10 cellular contexts compared by ENCODE assay signal in the genomic region with DNA sequence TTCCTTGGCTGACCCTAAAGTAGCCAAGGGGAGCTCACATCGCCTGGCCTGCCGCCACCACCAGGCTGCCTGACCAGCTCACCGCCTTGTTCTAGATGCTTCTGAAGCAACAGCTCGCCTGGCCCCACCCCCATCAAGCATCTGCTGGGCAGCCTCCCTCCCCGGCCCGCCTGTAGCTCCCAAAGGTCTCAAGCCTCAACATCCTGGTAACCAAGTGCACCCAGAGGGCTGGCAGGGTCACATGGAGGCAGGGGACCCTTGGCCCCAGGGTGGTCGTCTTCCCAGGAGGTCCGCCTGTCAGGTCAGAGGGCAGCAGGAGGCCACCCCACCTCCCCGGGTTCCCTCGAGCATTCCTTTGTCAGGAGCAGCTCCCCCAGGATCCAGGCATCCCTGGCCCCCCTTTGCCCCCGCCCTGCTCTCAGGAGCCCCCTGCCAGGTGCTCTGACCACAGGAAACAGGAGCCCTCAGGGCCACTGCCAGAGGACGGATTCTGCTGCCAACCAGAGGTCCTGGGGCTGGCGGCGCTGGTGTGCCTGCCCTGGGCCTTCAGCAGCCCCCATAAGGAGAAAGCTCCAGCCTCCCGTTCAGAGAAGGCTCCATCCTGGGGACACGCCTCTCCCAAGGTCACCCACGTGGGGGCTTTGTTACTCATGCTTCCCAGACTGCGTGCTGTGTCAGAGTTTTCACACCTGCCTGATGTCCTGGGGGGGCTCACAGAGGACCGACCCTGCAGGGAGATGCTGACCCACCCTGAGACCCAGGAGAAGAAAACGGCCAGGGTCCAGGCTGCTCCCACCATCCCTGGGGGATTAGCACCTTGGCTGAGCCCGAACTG. TPM values are rescaled to one million over a fixed set of nuclear protein-coding genes. Genes with fewer than 3 reads are reported as not detected.
DNase-seq lines count a peak whose midpoint lies in the region; ATAC-seq and TF ChIP-seq lines count a peak whose summit lies in the region.
"Had no signal": no experiment of that assay in that cellular context is flagged by ENCODE, and none has a peak within 500 bp of the region (broad histone marks: within the 10 kb centered on the region; RNA-seq: fewer than 3 reads in every experiment).

No MANE protein-coding gene starts in this region.

- H3K79me2 ChIP-seq in GM23338 (replicated peaks; ENCODE audit: insufficient read depth) (no peaks in the 10 kb centered on the region), PC-3 (ENCODE audit: low read length) (no peaks in the 10 kb centered on the region)

- TF ChIP-seq CTCF in GM23338 (conservative IDR thresholded peaks at IDR 0.05; ENCODE audit: low read depth in 2 of 2) (no peak), PC-3 (conservative IDR thresholded peaks at IDR 0.05; ENCODE audit: low read depth, low read length) (no peak), heart right ventricle (IDR thresholded peaks at IDR 0.05) (no peak), sigmoid colon (IDR thresholded peaks at IDR 0.05) (no peak)

- H3K27ac Mint-ChIP-seq in GM23338 = no peak overlapping the region
- H3K27ac Mint-ChIP-seq: stimulated activated naive CD8-positive, alpha-beta T cell treated with anti-CD3 and anti-CD28 coated beads, Interleukin-15, Interleukin-2, amounts not matched to agents 100 ng/mL and 50 ng/mL, for 24 hours had no signal

- no peaks in the 10 kb centered on the region for H3K9me3 ChIP-seq in PC-3 (ENCODE audit: low read length)
- H3K9me3 ChIP-seq in heart right ventricle = no peaks in the 10 kb centered on the region
- H3K9me3 ChIP-seq in sigmoid colon = no peaks in the 10 kb centered on the region
- H3K9me3 ChIP-seq: body of pancreas had no signal

- H3K27me3 ChIP-seq in GM23338 (ENCODE audit: insufficient read depth) (no peaks in the 10 kb centered on the region), PC-3 (ENCODE audit: low read length) (no peaks in the 10 kb centered on the region), heart right ventricle (peaks cover 0 to 27% (median 7%) of the 10 kb centered on the region in 7 donors), sigmoid colon (peaks cover 0 to 14% (median 0%) of the 10 kb centered on the region in 3 donors)
- H3K27me3 ChIP-seq: body of pancreas had no signal

- H3K4me1 ChIP-seq in GM23338 (ENCODE audit: insufficient read depth) (no peaks in the 10 kb centered on the region; the same call in 1 of the 2 replicates), PC-3 (ENCODE audit: insufficient read depth, low read length) (peaks cover 11% of the 10 kb centered on the region), heart right ventricle (peaks cover 6 to 45% (median 22%) of the 10 kb centered on the region in 9 donors), sigmoid colon (peaks cover 0 to 49% (median 44%) of the 10 kb centered on the region in 4 donors)

- intact Hi-C loops in PC-3 (cut with micrococcal nuclease) = loop anchor here (1.0 kb wide), 1 partner anchor 110 kb away; no protein-coding TSS in a partner anchor
- intact Hi-C loops in heart right ventricle (cut with DNase I) = loop anchor here in 2 of 10 donors (2.0 to 5.0 kb wide), 2 partner anchors 31 to 244 kb away; a partner anchor contains a TSS
- intact Hi-C loops in sigmoid colon (cut with DNase I) = loop anchor here (1.0 to 5.0 kb wide), 2 partner anchors 30 to 79 kb away; a partner anchor contains a TSS

- TF ChIP-seq EP300 in sigmoid colon (IDR thresholded peaks at IDR 0.05) = no peak

- 0 out of 2 replicates have a peak overlapping the region, but pooled peaks have one; percentile 3 for H3K9ac ChIP-seq in PC-3 (ENCODE audit: low read length)

- H3K9me3 Mint-ChIP-seq in GM23338 = no peaks in the 10 kb centered on the region; the same call in 2 of the 3 replicates
- H3K9me3 Mint-ChIP-seq: stimulated activated naive CD8-positive, alpha-beta T cell treated with anti-CD3 and anti-CD28 coated beads, Interleukin-15, Interleukin-2, amounts not matched to agents 100 ng/mL and 50 ng/mL, for 24 hours had no signal

- TF ChIP-seq POLR2A in sigmoid colon (IDR thresholded peaks at IDR 0.05) = no peak

- CTCF ChIA-PET in PC-3 (lab: Charles Lee) = interaction anchor here (0.6 to 1.2 kb wide), 6 partner anchors 7 to 83 kb away, joined by 3 to 12 read pairs (median 4); a partner anchor contains a TSS

- H3K36me3 ChIP-seq in GM23338 (ENCODE audit: insufficient read depth) = no peaks in the 10 kb centered on the region
- H3K36me3 ChIP-seq in PC-3 (ENCODE audit: low read depth, low read length) = no peaks in the 10 kb centered on the region
- no peaks in the 10 kb centered on the region for H3K36me3 ChIP-seq in heart right ventricle
- H3K36me3 ChIP-seq in sigmoid colon = no peaks in the 10 kb centered on the region

- H2AFZ ChIP-seq in GM23338 = no peak overlapping the region
- peak overlapping the region; percentile 84 for H2AFZ ChIP-seq in PC-3 (ENCODE audit: low read length)

- H4K20me1 ChIP-seq in GM23338 (replicated peaks; ENCODE audit: insufficient read depth) = no peaks in the 10 kb centered on the region; the same call in 1 of the 2 replicates
- H4K20me1 ChIP-seq in PC-3 (ENCODE audit: low read length) = no peaks in the 10 kb centered on the region

- ATAC-seq in GM23338 (peak; percentile 1; the same call in 2 of the 3 replicates), PC-3 (no peak), heart right ventricle (no peak), HG02970 (IDR thresholded peaks at IDR 0.05; ENCODE audit: low FRiP score, unreplicated experiment) (no peak)

- H3K36me3 Mint-ChIP-seq in GM23338 (ENCODE audit: low read depth) = peaks cover 4% of the 10 kb centered on the region; the same call in 2 of the 3 replicates

- H3K9me2 ChIP-seq in GM23338 (ENCODE audit: insufficient read depth) (no peaks in the 10 kb centered on the region), PC-3 (replicated peaks; ENCODE audit: low read length) (no peaks in the 10 kb centered on the region)

- H3K27me3 Mint-ChIP-seq in GM23338 (ENCODE audit: insufficient read depth, low read depth, poor library complexity) = peaks cover 13% of the 10 kb centered on the region

- peak overlapping the region; percentile 16; the same call in 1 of the 3 replicates for H3K4me3 Mint-ChIP-seq in GM23338
- H3K4me3 Mint-ChIP-seq: stimulated activated naive CD8-positive, alpha-beta T cell treated with anti-CD3 and anti-CD28 coated beads, Interleukin-15, Interleukin-2, amounts not matched to agents 100 ng/mL and 50 ng/mL, for 24 hours had no signal

- H3K4me3 ChIP-seq in GM23338 = no peak overlapping the region
- H3K4me3 ChIP-seq in PC-3 (ENCODE audit: low read length) = peak overlapping the region; percentile 51
- H3K4me3 ChIP-seq in heart right ventricle = peak overlapping the region in 7 of 10 donors; percentile 8 to 38 (median 22)
- peak overlapping the region in 3 of 4 donors; percentile 21 to 34 (median 32) for H3K4me3 ChIP-seq in sigmoid colon
- H3K4me3 ChIP-seq: body of pancreas had no signal

- H3K4me1 Mint-ChIP-seq in GM23338 = peaks cover 16% of the 10 kb centered on the region

- POLR2A ChIA-PET in PC-3 (lab: Charles Lee; ENCODE audit: unreplicated experiment) = no interaction called here

- 60 to 63% methylated on average over 21 of the region's 21 CpGs for WGBS in heart right ventricle, 2 donors
- 46 to 64% methylated on average over 21 of the region's 21 CpGs for WGBS in sigmoid colon, 2 donors

- H3K27ac ChIP-seq in GM23338 (ENCODE audit: low read depth) (no peak overlapping the region), PC-3 (ENCODE audit: low read length) (no peak overlapping the region), heart right ventricle (no peak overlapping the region), sigmoid colon (no peak overlapping the region)
- H3K27ac ChIP-seq: body of pancreas had no signal

- no TSS peak for BruUV-seq in PC-3 (replicated peaks; lab: Mats Ljungman, UMichigan)

- no peak overlapping the region for H3K4me2 ChIP-seq in GM23338
- peak overlapping the region; percentile 77 for H3K4me2 ChIP-seq in PC-3 (ENCODE audit: low read length)

- DNase-seq in GM23338 (ENCODE audit: low spot score) = no peak
- DNase-seq in PC-3 = no peak
- DNase-seq in heart right ventricle = no peak
- DNase-seq in sigmoid colon = peak; percentile 59
- no peak for DNase-seq in DMS79 (lab: John Stamatoyannopoulos, UW)
- DNase-seq in NCI-H128 (lab: John Stamatoyannopoulos, UW; ENCODE audit: unreplicated experiment) = no peak

- H3F3A ChIP-seq in GM23338 (replicated peaks; ENCODE audit: low read depth) = 0 out of 2 replicates have a peak, but pooled peaks cover 2% of the 10 kb centered on the region
- no peaks in the 10 kb centered on the region for H3F3A ChIP-seq in PC-3 (ENCODE audit: low read length, unreplicated experiment)

TF ChIP-seq in GM23338, 12 proteins besides CTCF, POLR2A, EP300 and RAD21 (continues in another document):
- TF ChIP-seq CREB1 (CRISPR knock-in tag; IDR thresholded peaks at IDR 0.05; ENCODE audit: low read depth) = no peak
- TF ChIP-seq ZNF331 (CRISPR knock-in tag; IDR thresholded peaks at IDR 0.05; ENCODE audit: low read depth) = no peak

RNA-seq across cellular contexts. Expression of a gene that starts 3.5 kb away (rescaled TPM):
- total RNA-seq in GM23338 (2014; rRNA removed; shearing (Covaris generic)) = not detected in 2 replicates
- polyA plus RNA-seq in GM23338 (2016; fragmentation: Nextera tagmentation; extraction: Ambion mirVana) = not detected in 2 replicates
- not detected in 2 replicates for total RNA-seq in PC-3 (2014; rRNA removed)
- 10 to 100 TPM; 27.4 to 96.6 (median 58.3) TPM for total RNA-seq in heart right ventricle
- polyA plus RNA-seq in heart right ventricle = 10 to 100 TPM in 1 of 2 donors, 1 to 10 TPM in 1; 2.6 to 16.0 TPM
- under 1 TPM in 1 of 4 donors, not detected in 3; 0.66 TPM for total RNA-seq in sigmoid colon
- not detected for polyA plus RNA-seq in sigmoid colon
- total RNA-seq: activated CD8-positive, alpha-beta T cell treated with anti-CD3 and anti-CD28 coated beads, Interleukin-2, amount 10 ng/mL, durations not matched to agents 7 days and 5 days; body of pancreas had no signal

RNA-seq across cellular contexts. Expression of a gene that starts 30.1 kb away (rescaled TPM):
- 4.2 and 6.0 TPM in 2 replicates for total RNA-seq in GM23338 (2014; rRNA removed; shearing (Covaris generic))
- polyA plus RNA-seq in GM23338 (2016; fragmentation: Nextera tagmentation; extraction: Ambion mirVana) = 7.2 and 7.3 TPM in 2 replicates
- total RNA-seq in PC-3 (2014; rRNA removed) = 4.1 and 5.4 TPM in 2 replicates
- 10 to 100 TPM in 1 of 10 donors, 1 to 10 TPM in 9; 5.0 to 10.4 (median 7.7) TPM for total RNA-seq in heart right ventricle
- 1 to 10 TPM; 3.8 to 4.3 TPM for polyA plus RNA-seq in heart right ventricle
- 1 to 10 TPM; 5.7 to 8.3 (median 7.1) TPM for total RNA-seq in sigmoid colon
- 1 to 10 TPM; 1.2 to 3.3 (median 1.2) TPM for polyA plus RNA-seq in sigmoid colon

RNA-seq across cellular contexts. Expression of a gene that starts 30.3 kb away (rescaled TPM):
- 62.2 and 71.3 TPM in 2 replicates for total RNA-seq in GM23338 (2014; rRNA removed; shearing (Covaris generic))
- polyA plus RNA-seq in GM23338 (2016; fragmentation: Nextera tagmentation; extraction: Ambion mirVana) = 69.3 and 70.6 TPM in 2 replicates
- total RNA-seq in PC-3 (2014; rRNA removed) = 163 and 181 TPM in 2 replicates
- 100 to 1,000 TPM; 557 to 897 (median 823) TPM for total RNA-seq in heart right ventricle
- polyA plus RNA-seq in heart right ventricle = 100 to 1,000 TPM; 317 to 636 TPM
- 10 to 100 TPM; 72.7 to 87.0 (median 80.2) TPM for total RNA-seq in sigmoid colon
- 100 to 1,000 TPM; 184 to 290 (median 187) TPM for polyA plus RNA-seq in sigmoid colon

Comparison
In these comparisons a context has a peak if more than half of its experiments do, and no peak if none do; other contexts are left out.
1. RNA of a gene that starts 3.5 kb away (total RNA-seq): 27.4 to 96.6 TPM in heart right ventricle; not detected in GM23338, not detected in PC-3 and 0.66 TPM in sigmoid colon; every median in the first group is over 10 times any median in the second.